ENCODE assay signal across 18 cellular contexts in genomic region chr14:100815478-100816285, GRCh38. TPM values are rescaled to one million over a fixed set of nuclear protein-coding genes. Genes with fewer than 3 reads are reported as not detected.
DNase-seq lines count a peak whose midpoint lies in the region; ATAC-seq lines count a peak whose summit lies in the region.
"Had no signal": no experiment of that assay in that cellular context is flagged by ENCODE, and none has a peak within 500 bp of the region (broad histone marks: within the 10 kb centered on the region; RNA-seq: fewer than 3 reads in every experiment).

No MANE protein-coding gene starts in this region.

- no peaks in the 10 kb centered on the region for H3K9me2 ChIP-seq in GM23248 (ENCODE audit: insufficient read depth)

- H3K27ac ChIP-seq in GM23248 = no peak overlapping the region
- H3K27ac ChIP-seq: lower lobe of right lung had no signal

- H3K4me2 ChIP-seq in GM23248 (ENCODE audit: unreplicated experiment) = no peak overlapping the region

- no peaks in the 10 kb centered on the region for H3K79me2 ChIP-seq in GM23248 (ENCODE audit: insufficient read depth)

- in situ Hi-C loops in GM23248 (cut with MboI) = no loop called here

- H4K20me1 ChIP-seq in GM23248 (ENCODE audit: insufficient read depth) = no peaks in the 10 kb centered on the region

- WGBS in GM23248 (ENCODE audit: low coverage in 1 of 2, low lambda C conversion rate in 2 of 2, missing lambda C conversion rate in 2 of 2), 2 experiments = 81% methylated on average over 15 of the region's 15 CpGs

- no peaks in the 10 kb centered on the region for H3F3A ChIP-seq in GM23248 (ENCODE audit: insufficient read depth)

- DNase-seq in AG08396 (ENCODE audit: low spot score) (peak; percentile 33), MG63 (peak; percentile 66), dermis blood vessel endothelial cell (peak; percentile 74), myocyte (ENCODE audit: low read depth) (peak; percentile 53), GM23248 (no peak), NCI-H2196 (lab: John Stamatoyannopoulos, UW; ENCODE audit: unreplicated experiment) (no peak), anterior cingulate cortex (lab: John Stamatoyannopoulos, UW) (no peak)
- DNase-seq: ACHN; activated CD8-positive, alpha-beta T cell treated with anti-CD3 and anti-CD28 coated beads for 36 hours; caudate nucleus; DMS153; lower lobe of right lung; NCI-H1436 treated with DMSO at 0.1 percent for 48 hours; NCI-H524 treated with DMSO at 0.1 percent for 48 hours; RPMI8226; T-helper 9 cell had no signal

- H3K36me3 ChIP-seq in MG63 = no peaks in the 10 kb centered on the region
- no peaks in the 10 kb centered on the region for H3K36me3 ChIP-seq in GM23248 (ENCODE audit: low read depth)
- H3K36me3 ChIP-seq: lower lobe of right lung had no signal

- H3K4me1 ChIP-seq in GM23248 (ENCODE audit: insufficient read depth) = no peaks in the 10 kb centered on the region
- H3K4me1 ChIP-seq: lower lobe of right lung had no signal

- no peak overlapping the region for H2AFZ ChIP-seq in GM23248

- no peak for ATAC-seq in GM18861 (IDR thresholded peaks at IDR 0.05; ENCODE audit: unreplicated experiment)
- ATAC-seq: activated CD8-positive, alpha-beta T cell treated with anti-CD3 and anti-CD28 coated beads for 36 hours; lower lobe of right lung had no signal

- H3K27me3 ChIP-seq in MG63 (no peaks in the 10 kb centered on the region), GM23248 (replicated peaks; ENCODE audit: insufficient read depth) (peaks cover 12% of the 10 kb centered on the region; the same call in 1 of the 2 replicates)

- H3K4me3 ChIP-seq in MG63 (no peak overlapping the region), GM23248 (no peak overlapping the region)
- H3K4me3 ChIP-seq: lower lobe of right lung had no signal

- H3K9me3 ChIP-seq in MG63 = no peaks in the 10 kb centered on the region
- no peaks in the 10 kb centered on the region for H3K9me3 ChIP-seq in GM23248 (ENCODE audit: low read depth)

- H3K9ac ChIP-seq in GM23248 = no peak overlapping the region

RNA-seq across cellular contexts. Expression of gene MEG3, which starts 10.2 kb away (rescaled TPM):
- not detected in 2 replicates for total RNA-seq in MG63 (2014; rRNA removed; shearing (Covaris generic); ENCODE audit: low replicate concordance)
- total RNA-seq in dermis blood vessel endothelial cell (0.65 and 2.2 TPM in 2 replicates), myocyte (289 and 326 TPM in 2 replicates)
- polyA plus RNA-seq in myocyte (2012) = 176 TPM
- 101 and 145 TPM in 2 replicates for total RNA-seq in GM23248 (2014; rRNA removed; shearing (Covaris generic))
- 155 and 228 TPM in 2 replicates for polyA plus RNA-seq in GM23248 (2016; fragmentation: Nextera tagmentation; extraction: Ambion mirVana)
- total RNA-seq: activated CD8-positive, alpha-beta T cell treated with anti-CD3 and anti-CD28 coated beads for 36 hours; activated T-helper 2 cell treated with anti-CD3 and anti-CD28 coated beads, Interferon-gamma antibody, Interleukin-2, Interleukin-4, amounts not matched to agents 10 μg/mL and 5 μg/mL and 100 μg/mL, durations not matched to agents 14 hours and 24 hours and 36 hours had no signal

Comparison
In these comparisons a context has a peak if more than half of its experiments do, and no peak if none do; other contexts are left out.
1. DNase-seq: peak in AG08396 (single experiment), MG63 (single experiment), dermis blood vessel endothelial cell (single experiment) and myocyte (single experiment); none in GM23248 (single experiment), NCI-H2196 (single experiment) and anterior cingulate cortex (0 of 58).
2. RNA of gene MEG3, which starts 10.2 kb away (total RNA-seq): 289 to 326 TPM in myocyte and 101 to 145 TPM in GM23248; 0.65 to 2.2 TPM in dermis blood vessel endothelial cell and not detected in MG63; every median in the first group is over 10 times any median in the second.